ENCODE assay signal across 28 cellular contexts in the genomic region with DNA sequence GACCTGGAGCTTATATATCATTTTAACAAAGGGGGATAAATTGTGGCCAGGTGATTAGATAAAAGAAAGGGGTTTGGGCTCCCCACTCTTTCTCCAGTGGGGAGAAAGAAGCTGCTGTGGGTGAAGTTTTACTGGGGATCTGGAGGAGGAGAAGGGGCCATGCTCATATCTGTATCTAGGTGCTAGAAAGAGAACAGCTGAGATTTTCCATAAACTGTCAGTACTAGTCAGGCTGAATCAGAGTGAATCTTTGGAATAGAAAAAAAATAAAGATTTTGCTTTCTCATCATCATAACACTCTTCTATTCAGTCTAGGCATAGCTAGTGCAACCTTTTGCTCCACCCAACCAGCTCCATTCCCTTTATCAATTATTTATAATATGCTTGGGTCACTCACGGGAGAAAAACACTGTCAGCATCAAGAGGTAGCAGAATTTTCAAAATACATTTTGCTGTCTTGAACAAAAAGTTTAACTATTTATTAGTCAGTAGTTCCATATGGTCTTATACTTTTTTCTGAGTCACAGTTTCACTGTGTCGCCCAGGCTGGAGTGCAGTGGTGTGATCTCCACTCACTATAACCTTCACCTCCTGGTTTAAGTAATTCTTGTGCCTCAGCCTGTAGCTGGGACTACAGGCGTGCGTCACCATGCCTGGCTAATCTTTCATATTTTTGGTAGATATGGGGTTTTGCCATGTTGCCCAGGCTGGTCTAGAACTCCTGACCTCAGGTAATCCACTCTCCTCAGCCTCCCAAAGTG. TPM values are rescaled to one million over a fixed set of nuclear protein-coding genes. Genes with fewer than 3 reads are reported as not detected.
DNase-seq lines count a peak whose midpoint lies in the region; ATAC-seq lines count a peak whose summit lies in the region.
"Had no signal": no experiment of that assay in that cellular context is flagged by ENCODE, and none has a peak within 500 bp of the region (broad histone marks: within the 10 kb centered on the region; RNA-seq: fewer than 3 reads in every experiment).

No MANE protein-coding gene starts in this region.

- no peaks in the 10 kb centered on the region for H3K36me3 Mint-ChIP-seq in activated naive CD4-positive, alpha-beta T cell treated with anti-CD3 and anti-CD28 coated beads, Interleukin-2, amount 50 U/mL, for 72 hours
- H3K36me3 Mint-ChIP-seq in T-helper 1 cell treated with Interleukin-12 subunit alpha and Interleukin-12 subunit beta and Interleukin-4 antibody, amounts not matched to agents 30 μg/mL and 1 μg/mL, for 36 hours (ENCODE audit: low read depth) = peaks cover 28% of the 10 kb centered on the region
- H3K36me3 Mint-ChIP-seq in activated naive CD8-positive, alpha-beta T cell = peaks cover 7% of the 10 kb centered on the region

- H3K27me3 Mint-ChIP-seq in T-helper 1 cell treated with Interleukin-12 subunit alpha and Interleukin-12 subunit beta and Interleukin-4 antibody, amounts not matched to agents 30 μg/mL and 1 μg/mL, for 36 hours (ENCODE audit: low read depth) = no peaks in the 10 kb centered on the region
- no peaks in the 10 kb centered on the region for H3K27me3 Mint-ChIP-seq in activated naive CD8-positive, alpha-beta T cell
- no peaks in the 10 kb centered on the region for H3K27me3 Mint-ChIP-seq in stimulated activated naive CD8-positive, alpha-beta T cell treated with anti-CD3 and anti-CD28 coated beads, Interleukin-15, amount 100 ng/mL, for 72 hours
- H3K27me3 Mint-ChIP-seq: naive thymus-derived CD8-positive, alpha-beta T cell; stimulated activated memory B cell treated with anti-CD40 and anti-IgM and Interleukin-4, amounts not matched to agents 10 μg/mL and 1 μg/mL and 100 μg/mL, for 72 hours had no signal

- DNase-seq in activated naive CD4-positive, alpha-beta T cell treated with anti-CD3 and anti-CD28 coated beads, Interleukin-2, amount 50 U/mL, for 72 hours (ENCODE audit: low spot score in 2 of 2) = no peak
- no peak for DNase-seq in activated naive CD4-positive, alpha-beta T cell treated with anti-CD3 and anti-CD28 coated beads, Interleukin-2, amount 50 U/mL, for 16 hours
- DNase-seq in stimulated activated naive CD8-positive, alpha-beta T cell treated with anti-CD3 and anti-CD28 coated beads, Interleukin-15, amount 100 ng/mL, for 72 hours = no peak
- DNase-seq in cerebellar nuclear complex (lab: John Stamatoyannopoulos, UW) = no peak
- DNase-seq in stimulated activated naive CD4-positive, alpha-beta T cell treated with Interleukin-2 at 50 U/mL for 16 hours (lab: John Stamatoyannopoulos, UW) = no peak
- DNase-seq: activated gamma-delta T cell treated with Interleukin-2 at 50 U/mL for 16 hours; caudate nucleus; DMS 273 treated with DMSO at 0.1 percent for 48 hours; GM23248; HFFc6; MG63; midbrain; naive thymus-derived CD8-positive, alpha-beta T cell; NCI-H2081; NCI-H226; NCI-H748 treated with DMSO at 0.1 percent for 48 hours; SK-N-SH had no signal

- no peaks in the 10 kb centered on the region for H3K9me3 Mint-ChIP-seq in activated naive CD4-positive, alpha-beta T cell treated with anti-CD3 and anti-CD28 coated beads, Interleukin-2, amount 50 U/mL, for 72 hours
- peaks cover 10% of the 10 kb centered on the region for H3K9me3 Mint-ChIP-seq in T-helper 1 cell treated with Interleukin-12 subunit alpha and Interleukin-12 subunit beta and Interleukin-4 antibody, amounts not matched to agents 30 μg/mL and 1 μg/mL, for 36 hours
- H3K9me3 Mint-ChIP-seq in activated naive CD8-positive, alpha-beta T cell (ENCODE audit: low read depth) = no peaks in the 10 kb centered on the region
- H3K9me3 Mint-ChIP-seq in stimulated activated naive CD8-positive, alpha-beta T cell treated with anti-CD3 and anti-CD28 coated beads, Interleukin-15, amount 100 ng/mL, for 72 hours = no peaks in the 10 kb centered on the region
- H3K9me3 Mint-ChIP-seq: HFFc6; stimulated activated memory B cell treated with anti-CD40 and anti-IgM and Interleukin-4, amounts not matched to agents 10 μg/mL and 1 μg/mL and 100 μg/mL, for 72 hours had no signal

- H3K4me1 Mint-ChIP-seq in T-helper 1 cell treated with Interleukin-12 subunit alpha and Interleukin-12 subunit beta and Interleukin-4 antibody, amounts not matched to agents 30 μg/mL and 1 μg/mL, for 36 hours (ENCODE audit: low read depth) = peaks cover 48% of the 10 kb centered on the region
- H3K4me1 Mint-ChIP-seq in activated naive CD8-positive, alpha-beta T cell (ENCODE audit: low read depth) = peaks cover 41% of the 10 kb centered on the region
- H3K4me1 Mint-ChIP-seq in stimulated activated naive CD8-positive, alpha-beta T cell treated with anti-CD3 and anti-CD28 coated beads, Interleukin-15, amount 100 ng/mL, for 72 hours = peaks cover 49% of the 10 kb centered on the region

- no peak overlapping the region for H3K4me3 Mint-ChIP-seq in T-helper 1 cell treated with Interleukin-12 subunit alpha and Interleukin-12 subunit beta and Interleukin-4 antibody, amounts not matched to agents 30 μg/mL and 1 μg/mL, for 36 hours
- H3K4me3 Mint-ChIP-seq in activated naive CD8-positive, alpha-beta T cell = no peak overlapping the region
- peak overlapping the region; percentile 6 to 42 for H3K4me3 Mint-ChIP-seq in stimulated activated naive CD8-positive, alpha-beta T cell treated with anti-CD3 and anti-CD28 coated beads, Interleukin-15, amount 100 ng/mL, for 72 hours
- H3K4me3 Mint-ChIP-seq: CD14-positive monocyte; HFFc6; naive thymus-derived CD8-positive, alpha-beta T cell; stimulated activated memory B cell treated with anti-CD40 and anti-IgM and Interleukin-4, amounts not matched to agents 10 μg/mL and 1 μg/mL and 100 μg/mL, for 72 hours had no signal

- ATAC-seq in activated naive CD4-positive, alpha-beta T cell treated with anti-CD3 and anti-CD28 coated beads, Interleukin-2, amount 50 U/mL, for 72 hours = peak; percentile 37 to 61
- no peak for ATAC-seq in stimulated activated naive CD8-positive, alpha-beta T cell treated with anti-CD3 and anti-CD28 coated beads, Interleukin-15, amount 100 ng/mL, for 72 hours
- ATAC-seq: K562; naive thymus-derived CD8-positive, alpha-beta T cell; stimulated activated memory B cell treated with anti-CD40 and anti-IgM and Interleukin-4, amounts not matched to agents 10 μg/mL and 1 μg/mL and 100 μg/mL, for 72 hours had no signal

- H3K27ac Mint-ChIP-seq in activated naive CD4-positive, alpha-beta T cell treated with anti-CD3 and anti-CD28 coated beads, Interleukin-2, amount 50 U/mL, for 72 hours = peak overlapping the region; percentile 44 to 73
- peak overlapping the region; percentile 82 for H3K27ac Mint-ChIP-seq in T-helper 1 cell treated with Interleukin-12 subunit alpha and Interleukin-12 subunit beta and Interleukin-4 antibody, amounts not matched to agents 30 μg/mL and 1 μg/mL, for 36 hours
- H3K27ac Mint-ChIP-seq in activated naive CD8-positive, alpha-beta T cell = peak overlapping the region; percentile 25
- H3K27ac Mint-ChIP-seq in stimulated activated naive CD8-positive, alpha-beta T cell treated with anti-CD3 and anti-CD28 coated beads, Interleukin-15, amount 100 ng/mL, for 72 hours = peak overlapping the region; percentile 60 to 65
- H3K27ac Mint-ChIP-seq: HFFc6; stimulated activated memory B cell treated with anti-CD40 and anti-IgM and Interleukin-4, amounts not matched to agents 10 μg/mL and 1 μg/mL and 100 μg/mL, for 72 hours had no signal

RNA-seq across cellular contexts. Expression of gene ERMP1, which starts 21.3 kb away (rescaled TPM):
- 10 to 100 TPM; 22.5 to 22.8 TPM for total RNA-seq in activated naive CD4-positive, alpha-beta T cell treated with anti-CD3 and anti-CD28 coated beads, Interleukin-2, amount 50 U/mL, for 72 hours

RNA-seq across cellular contexts. Expression of gene MLANA, which starts 36.5 kb away (rescaled TPM):
- not detected for total RNA-seq in activated naive CD4-positive, alpha-beta T cell treated with anti-CD3 and anti-CD28 coated beads, Interleukin-2, amount 50 U/mL, for 72 hours
- total RNA-seq: ascending aorta; dermis microvascular lymphatic vessel endothelial cell; endothelial cell of umbilical vein; glomerular endothelial cell; GM23248; HFFc6; HT-29; K562; naive thymus-derived CD8-positive, alpha-beta T cell; osteoblast had no signal

Comparison
In these comparisons a context has a peak if more than half of its experiments do, and no peak if none do; other contexts are left out.
1. H3K27ac Mint-ChIP-seq: peak in every context shown above with its lines; median percentile 82 in T-helper 1 cell treated with Interleukin-12 subunit alpha and Interleukin-12 subunit beta and Interleukin-4 antibody, amounts not matched to agents 30 μg/mL and 1 μg/mL, for 36 hours; 62 in stimulated activated naive CD8-positive, alpha-beta T cell treated with anti-CD3 and anti-CD28 coated beads, Interleukin-15, amount 100 ng/mL, for 72 hours; 58 in activated naive CD4-positive, alpha-beta T cell treated with anti-CD3 and anti-CD28 coated beads, Interleukin-2, amount 50 U/mL, for 72 hours; 25 in activated naive CD8-positive, alpha-beta T cell.
2. H3K4me3 Mint-ChIP-seq: peak in stimulated activated naive CD8-positive, alpha-beta T cell treated with anti-CD3 and anti-CD28 coated beads, Interleukin-15, amount 100 ng/mL, for 72 hours (2 of 2); none in T-helper 1 cell treated with Interleukin-12 subunit alpha and Interleukin-12 subunit beta and Interleukin-4 antibody, amounts not matched to agents 30 μg/mL and 1 μg/mL, for 36 hours (single experiment) and activated naive CD8-positive, alpha-beta T cell (single experiment).